ENCODE assay signal across 18 cellular contexts in genomic region chr20:12729326-12729725, GRCh38.
DNase-seq lines count a peak whose midpoint lies in the region; ATAC-seq, FAIRE-seq and TF ChIP-seq lines count a peak whose summit lies in the region.
"Had no signal": no experiment of that assay in that cellular context is flagged by ENCODE, and none has a peak within 500 bp of the region (broad histone marks: within the 10 kb centered on the region; RNA-seq: fewer than 3 reads in every experiment).

No MANE protein-coding gene starts in this region.

- no peaks in the 10 kb centered on the region for H3K4me1 ChIP-seq in GM23338 (ENCODE audit: insufficient read depth)
- no peaks in the 10 kb centered on the region for H3K4me1 ChIP-seq in Caco-2

- 0 out of 2 replicates have a peak, but pooled peaks cover 3% of the 10 kb centered on the region for H3K9me2 ChIP-seq in GM23338 (ENCODE audit: insufficient read depth)

- H3K4me3 ChIP-seq in GM23338 (no peak overlapping the region), bronchial epithelial cell (ENCODE audit: low read depth, low read length) (no peak overlapping the region), Caco-2 (ENCODE audit: low read depth, low read length) (no peak overlapping the region)
- H3K4me3 ChIP-seq: K562 had no signal

- intact Hi-C loops in Caco-2 (cut with micrococcal nuclease; ENCODE audit: unreplicated experiment), result no loop called here

- CTCF ChIA-PET in Caco-2 (lab: Charles Lee), result no interaction called here

- peak overlapping the region; percentile 83; the same call in 1 of the 2 replicates for H2AFZ ChIP-seq in GM23338

- no peak for FAIRE-seq in bronchial epithelial cell (lab: Jason Lieb, UNC)
- FAIRE-seq: A204.1, G401.6, GM12891, K562 had no signal

- H3K9me3 ChIP-seq in Caco-2, result no peaks in the 10 kb centered on the region

- no peaks in the 10 kb centered on the region for H4K20me1 ChIP-seq in GM23338 (replicated peaks; ENCODE audit: insufficient read depth)

- no peak; a peak in 1 of 4 replicates for TF ChIP-seq CTCF in GM23338 (conservative IDR thresholded peaks at IDR 0.05; ENCODE audit: low read depth in 2 of 2)
- TF ChIP-seq CTCF in bronchial epithelial cell (IDR thresholded peaks at IDR 0.05; ENCODE audit: insufficient read depth, low read length, severe bottlenecking), result no peak
- no peak for TF ChIP-seq CTCF in Caco-2 (IDR thresholded peaks at IDR 0.05; ENCODE audit: insufficient read depth in 1 of 2, low read depth in 1 of 2, low read length in 1 of 2, severe bottlenecking in 1 of 2, unreplicated experiment in 1 of 2)

- ATAC-seq in GM23338 (no peak), HG03520 (IDR thresholded peaks at IDR 0.05; ENCODE audit: unreplicated experiment) (no peak)
- ATAC-seq: K562 had no signal

- no peaks in the 10 kb centered on the region for H3K27me3 ChIP-seq in GM23338 (ENCODE audit: insufficient read depth)
- no peaks in the 10 kb centered on the region for H3K27me3 ChIP-seq in bronchial epithelial cell (ENCODE audit: control insufficient read depth, insufficient read depth, low read length)
- no peaks in the 10 kb centered on the region for H3K27me3 ChIP-seq in Caco-2 (replicated peaks; ENCODE audit: control insufficient read depth, insufficient read depth, low read length)

- no peaks in the 10 kb centered on the region for H3K27me3 Mint-ChIP-seq in GM23338 (ENCODE audit: insufficient read depth, low read depth, poor library complexity)
- H3K27me3 Mint-ChIP-seq in Caco-2 (ENCODE audit: insufficient read depth, unreplicated experiment), result peaks cover 9% of the 10 kb centered on the region
- H3K27me3 Mint-ChIP-seq: B cell; CD4-positive, alpha-beta T cell had no signal

- H3K36me3 ChIP-seq in GM23338 (ENCODE audit: insufficient read depth), result no peaks in the 10 kb centered on the region
- H3K36me3 ChIP-seq in bronchial epithelial cell (ENCODE audit: control insufficient read depth, insufficient read depth, low read length), result no peaks in the 10 kb centered on the region
- H3K36me3 ChIP-seq in Caco-2 (ENCODE audit: control insufficient read depth, insufficient read depth, low read length), result no peaks in the 10 kb centered on the region

- no peak overlapping the region for H3K27ac ChIP-seq in GM23338 (ENCODE audit: low read depth)

- H3K4me2 ChIP-seq in GM23338, result no peak overlapping the region

- H3K36me3 Mint-ChIP-seq in GM23338 (ENCODE audit: low read depth), result 0 out of 3 replicates have a peak, but pooled peaks cover under 1% of the 10 kb centered on the region
- H3K36me3 Mint-ChIP-seq in Caco-2 (ENCODE audit: insufficient read depth, unreplicated experiment), result no peaks in the 10 kb centered on the region

- POLR2A ChIA-PET in Caco-2 (lab: Charles Lee), result no interaction called here

- DNase-seq in COLO829 (ENCODE audit: low spot score), result peak; percentile 27
- DNase-seq in GM23338 (ENCODE audit: low spot score), result no peak
- peak; percentile 3 for DNase-seq in bronchial epithelial cell (ENCODE audit: low read depth)
- peak; percentile 47 for DNase-seq in kidney tubule cell (ENCODE audit: low spot score)
- no peak for DNase-seq in NCI-H1436 treated with DMSO at 0.1 percent for 48 hours (lab: John Stamatoyannopoulos, UW)
- DNase-seq in Caco-2, result no peak
- DNase-seq: C1 segment of cervical spinal cord; CD4-positive, alpha-beta T cell; DMS79; GOT3; HCEC 1CT; HFFc6 had no signal

- BruUV-seq in Caco-2 (replicated peaks; lab: Mats Ljungman, UMichigan), result no TSS peak

- no peaks in the 10 kb centered on the region for H3K79me2 ChIP-seq in GM23338 (replicated peaks; ENCODE audit: insufficient read depth)

- H3K27ac Mint-ChIP-seq in GM23338 (no peak overlapping the region), Caco-2 (ENCODE audit: unreplicated experiment) (no peak overlapping the region)
- H3K27ac Mint-ChIP-seq: B cell; CD4-positive, alpha-beta T cell; HFFc6 had no signal

- H3K4me3 Mint-ChIP-seq in GM23338, result no peak overlapping the region
- no peak overlapping the region for H3K4me3 Mint-ChIP-seq in Caco-2 (ENCODE audit: unreplicated experiment)
- H3K4me3 Mint-ChIP-seq: B cell; CD4-positive, alpha-beta T cell; HFFc6 had no signal

- H3F3A ChIP-seq in GM23338 (replicated peaks; ENCODE audit: low read depth), result no peaks in the 10 kb centered on the region

- H3K9me3 Mint-ChIP-seq in GM23338 (no peaks in the 10 kb centered on the region), Caco-2 (ENCODE audit: unreplicated experiment) (no peaks in the 10 kb centered on the region)

- H3K4me1 Mint-ChIP-seq in GM23338 (no peaks in the 10 kb centered on the region), Caco-2 (ENCODE audit: low read depth, unreplicated experiment) (no peaks in the 10 kb centered on the region)
- H3K4me1 Mint-ChIP-seq: B cell had no signal

TF ChIP-seq in GM23338, 12 proteins besides CTCF, POLR2A, EP300 and RAD21 (continues in another document):
- TF ChIP-seq ZNF114 (CRISPR knock-in tag; IDR thresholded peaks at IDR 0.05), result no peak
- no peak for TF ChIP-seq EZH2 (IDR thresholded peaks at IDR 0.05; ENCODE audit: low read depth, unreplicated experiment)
- no peak for TF ChIP-seq EZH2phosphoT487 (IDR thresholded peaks at IDR 0.05; ENCODE audit: unreplicated experiment)
- no peak for TF ChIP-seq JUNB (IDR thresholded peaks at IDR 0.05; ENCODE audit: unreplicated experiment)
- TF ChIP-seq ZNF462 (CRISPR knock-in tag; IDR thresholded peaks at IDR 0.05), result no peak
- TF ChIP-seq, protein P1, sequence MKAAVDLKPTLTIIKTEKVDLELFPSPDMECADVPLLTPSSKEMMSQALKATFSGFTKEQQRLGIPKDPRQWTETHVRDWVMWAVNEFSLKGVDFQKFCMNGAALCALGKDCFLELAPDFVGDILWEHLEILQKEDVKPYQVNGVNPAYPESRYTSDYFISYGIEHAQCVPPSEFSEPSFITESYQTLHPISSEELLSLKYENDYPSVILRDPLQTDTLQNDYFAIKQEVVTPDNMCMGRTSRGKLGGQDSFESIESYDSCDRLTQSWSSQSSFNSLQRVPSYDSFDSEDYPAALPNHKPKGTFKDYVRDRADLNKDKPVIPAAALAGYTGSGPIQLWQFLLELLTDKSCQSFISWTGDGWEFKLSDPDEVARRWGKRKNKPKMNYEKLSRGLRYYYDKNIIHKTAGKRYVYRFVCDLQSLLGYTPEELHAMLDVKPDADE (IDR thresholded peaks at IDR 0.05), result no peak
- no peak for TF ChIP-seq POLR2AphosphoS5 (IDR thresholded peaks at IDR 0.05; ENCODE audit: low read depth)
- TF ChIP-seq STAT1 (IDR thresholded peaks at IDR 0.05; ENCODE audit: unreplicated experiment), result no peak
- TF ChIP-seq ZNF331 (CRISPR knock-in tag; IDR thresholded peaks at IDR 0.05; ENCODE audit: low read depth), result no peak
- TF ChIP-seq NANOG (IDR thresholded peaks at IDR 0.05; ENCODE audit: borderline replicate concordance), result no peak

Comparison
In these comparisons a context has a peak if more than half of its experiments do, and no peak if none do; other contexts are left out.
1. DNase-seq: peak in COLO829 (single experiment), bronchial epithelial cell (single experiment) and kidney tubule cell (single experiment); none in GM23338 (single experiment), NCI-H1436 treated with DMSO at 0.1 percent for 48 hours (single experiment) and Caco-2 (0 of 2).